24 cellular contexts compared by ENCODE assay signal in genomic region chr22:19591568-19591967, GRCh38.
"Had no signal": no experiment of that assay in that cellular context is flagged by ENCODE, and none has a peak within 500 bp of the region (broad histone marks: within the 10 kb centered on the region; RNA-seq: fewer than 3 reads in every experiment).

No MANE protein-coding gene starts in this region.

- H3K4me1 ChIP-seq: parathyroid adenoma, psoas muscle, right lobe of liver, suprapubic skin, tibial artery had no signal

- H3K79me2 ChIP-seq: hepatocyte, parathyroid adenoma had no signal

- H3K9me3 ChIP-seq: heart right ventricle, lower lobe of right lung, psoas muscle, right lobe of liver, spleen, suprapubic skin, thoracic aorta, tibial artery, upper lobe of right lung had no signal

- H3K4me2 ChIP-seq: hepatocyte had no signal

- H3K9ac ChIP-seq: parathyroid adenoma had no signal

- H2AFZ ChIP-seq: hepatocyte, parathyroid adenoma had no signal

- H3K27me3 ChIP-seq: hepatocyte, right lobe of liver, spleen, suprapubic skin, upper lobe of right lung had no signal

- H3K27ac ChIP-seq: hepatocyte, lower lobe of right lung, parathyroid adenoma, psoas muscle, right lobe of liver, suprapubic skin, thoracic aorta, tibial artery, upper lobe of right lung had no signal

- FAIRE-seq: keratinocyte, small intestine had no signal

- H3K4me3 ChIP-seq: heart right ventricle, hepatocyte, lower lobe of right lung, psoas muscle, right lobe of liver, spleen, suprapubic skin, thoracic aorta, tibial artery, upper lobe of right lung had no signal

- ATAC-seq: left cardiac atrium; left lobe of liver; left ventricle myocardium superior; lower lobe of right lung; naive thymus-derived CD8-positive, alpha-beta T cell; psoas muscle; right lobe of liver; stimulated activated effector memory CD8-positive, alpha-beta T cell treated with anti-CD3 and anti-CD28 coated beads, Interleukin-12 subunit alpha, Interleukin-12 subunit beta, amount 100 ng/mL, for 72 hours; upper lobe of right lung had no signal

- DNase-seq: heart right ventricle; kidney glomerular epithelial cell; left cardiac atrium; left ventricle myocardium superior; lower lobe of right lung; mesendoderm; naive thymus-derived CD8-positive, alpha-beta T cell; nucleus accumbens; psoas muscle; right lobe of liver; small intestine; stimulated activated CD4-positive, alpha-beta T cell treated with anti-CD3 and anti-CD28 coated beads, Interleukin-4, amount 100 ng/mL, for 24 hours; stimulated activated naive CD4-positive, alpha-beta T cell; tibial artery; trophoblast cell; upper lobe of right lung had no signal

- H3K36me3 ChIP-seq: heart right ventricle, lower lobe of right lung, right lobe of liver, spleen, suprapubic skin, thoracic aorta, tibial artery, upper lobe of right lung had no signal
